ENCODE assay signal across 25 cellular contexts in the genomic region with DNA sequence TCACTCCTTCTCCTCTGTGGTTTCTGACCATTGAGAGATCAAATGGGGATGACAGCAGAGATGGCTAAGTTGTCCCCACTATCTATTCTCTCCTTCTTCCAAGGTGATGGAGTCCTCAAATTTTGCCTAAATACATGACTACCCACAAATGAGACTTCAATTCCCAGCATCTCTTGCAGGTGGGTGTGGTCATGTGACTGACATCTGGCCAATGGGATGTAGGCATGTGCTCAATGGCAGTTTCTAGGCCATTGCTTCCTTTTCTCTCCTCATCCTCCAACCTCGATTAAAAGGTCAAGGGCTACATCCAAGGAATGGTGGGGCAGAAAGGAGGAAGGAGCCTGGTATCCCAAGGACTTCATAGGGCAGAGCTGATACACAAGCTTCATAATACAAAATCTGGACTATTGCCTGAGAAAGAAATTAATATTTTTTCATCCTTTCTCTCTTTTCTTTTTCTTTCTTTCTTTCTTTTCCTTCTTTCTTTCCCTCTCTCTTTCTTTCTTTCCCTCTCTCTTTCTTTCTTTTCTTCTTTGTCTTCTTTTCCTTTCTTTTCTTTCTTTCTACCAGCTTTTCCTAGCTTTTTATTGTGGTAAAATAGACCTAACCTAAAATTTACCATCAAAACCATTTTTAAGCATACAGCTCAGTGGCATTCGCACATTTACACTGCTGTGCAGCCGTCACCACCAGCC.
"Had no signal": no experiment of that assay in that cellular context is flagged by ENCODE, and none has a peak within 500 bp of the region (broad histone marks: within the 10 kb centered on the region; RNA-seq: fewer than 3 reads in every experiment).

No MANE protein-coding gene starts in this region.

- H3K9me3 ChIP-seq: breast epithelium, sigmoid colon, testis had no signal

- H3K36me3 Mint-ChIP-seq: activated naive CD8-positive, alpha-beta T cell treated with anti-CD3 and anti-CD28 coated beads, Interleukin-2, amount 10 ng/mL, durations not matched to agents 7 days and 5 days; natural killer cell treated with Interleukin-12 subunit alpha and Interleukin-12 subunit beta and Interleukin-15 and Interleukin-18, amount 100 ng/mL, for 72 hours had no signal

- DNase-seq: activated CD4-positive, alpha-beta memory T cell treated with anti-CD3 and anti-CD28 coated beads, Interleukin-2, amount 10 ng/mL, durations not matched to agents 7 days and 5 days; activated CD4-positive, alpha-beta T cell treated with anti-CD3 and anti-CD28 coated beads for 4 hours; activated CD4-positive, CD25-positive, alpha-beta regulatory T cell; activated effector memory CD4-positive, alpha-beta T cell treated with Interleukin-2 at 50 U/mL for 16 hours; activated naive CD4-positive, alpha-beta T cell treated with anti-CD3 and anti-CD28 coated beads for 36 hours; activated naive CD8-positive, alpha-beta T cell treated with anti-CD3 and anti-CD28 coated beads, Interleukin-2, amount 10 ng/mL, durations not matched to agents 7 days and 5 days; activated T-cell treated with anti-CD3 and anti-CD28 coated beads, Interleukin-2, amount 50 U/mL, for 72 hours; amniotic stem cell; effector memory CD4-positive, alpha-beta T cell; foreskin melanocyte; left ventricle myocardium superior; mammary epithelial cell; retina; sigmoid colon; stimulated activated CD4-positive, alpha-beta T cell treated with anti-CD3 and anti-CD28 coated beads, Interleukin-2, amount 100 ng/mL, for 48 hours; stimulated activated CD8-positive, alpha-beta memory T cell treated with anti-CD3 and anti-CD28 coated beads, Interleukin-4, amount 100 ng/mL, for 48 hours; stimulated activated naive CD4-positive, alpha-beta T cell; testis; trophoblast cell had no signal

- FAIRE-seq: colon had no signal

- H3K27ac ChIP-seq: breast epithelium, sigmoid colon, testis had no signal

- H3K4me1 ChIP-seq: breast epithelium, testis had no signal

- H3K4me3 Mint-ChIP-seq: activated CD4-positive, alpha-beta memory T cell treated with anti-CD3 and anti-CD28 coated beads, Interleukin-2, amount 10 ng/mL, durations not matched to agents 7 days and 5 days; activated naive CD4-positive, alpha-beta T cell treated with anti-CD3 and anti-CD28 coated beads for 36 hours; activated naive CD8-positive, alpha-beta T cell treated with anti-CD3 and anti-CD28 coated beads, Interleukin-2, amount 10 ng/mL, durations not matched to agents 7 days and 5 days; activated T-cell treated with anti-CD3 and anti-CD28 coated beads, Interleukin-2, amount 50 U/mL, for 72 hours; central memory CD8-positive, alpha-beta T cell; natural killer cell treated with Interleukin-12 subunit alpha and Interleukin-12 subunit beta and Interleukin-15 and Interleukin-18, amount 100 ng/mL, for 72 hours had no signal

- ATAC-seq: activated T-cell treated with anti-CD3 and anti-CD28 coated beads, Interleukin-2, amount 50 U/mL, for 72 hours; left ventricle myocardium superior; natural killer cell treated with Interleukin-12 subunit alpha and Interleukin-12 subunit beta and Interleukin-15 and Interleukin-18, amount 100 ng/mL, for 72 hours had no signal

- H3K4me1 Mint-ChIP-seq: activated CD4-positive, alpha-beta memory T cell treated with anti-CD3 and anti-CD28 coated beads, Interleukin-2, amount 10 ng/mL, durations not matched to agents 7 days and 5 days; central memory CD8-positive, alpha-beta T cell had no signal

- H3K27ac Mint-ChIP-seq: activated CD4-positive, alpha-beta memory T cell treated with anti-CD3 and anti-CD28 coated beads, Interleukin-2, amount 10 ng/mL, durations not matched to agents 7 days and 5 days; activated naive CD4-positive, alpha-beta T cell treated with anti-CD3 and anti-CD28 coated beads for 36 hours; activated naive CD8-positive, alpha-beta T cell treated with anti-CD3 and anti-CD28 coated beads, Interleukin-2, amount 10 ng/mL, durations not matched to agents 7 days and 5 days; activated T-cell treated with anti-CD3 and anti-CD28 coated beads, Interleukin-2, amount 50 U/mL, for 72 hours; natural killer cell treated with Interleukin-12 subunit alpha and Interleukin-12 subunit beta and Interleukin-15 and Interleukin-18, amount 100 ng/mL, for 72 hours; progenitor cell of endocrine pancreas had no signal

- H3K36me3 ChIP-seq: breast epithelium, sigmoid colon had no signal

- H3K4me2 ChIP-seq: smooth muscle cell had no signal

- H3K9me3 Mint-ChIP-seq: activated CD4-positive, alpha-beta memory T cell treated with anti-CD3 and anti-CD28 coated beads, Interleukin-2, amount 10 ng/mL, durations not matched to agents 7 days and 5 days; activated naive CD8-positive, alpha-beta T cell treated with anti-CD3 and anti-CD28 coated beads, Interleukin-2, amount 10 ng/mL, durations not matched to agents 7 days and 5 days; natural killer cell treated with Interleukin-12 subunit alpha and Interleukin-12 subunit beta and Interleukin-15 and Interleukin-18, amount 100 ng/mL, for 72 hours had no signal

- H3K27me3 ChIP-seq: sigmoid colon, testis had no signal

- H3K4me3 ChIP-seq: breast epithelium, sigmoid colon, smooth muscle cell, testis had no signal
